6 cellular contexts compared by ENCODE assay signal in genomic region chr14:69784942-69785341, GRCh38. TPM values are rescaled to one million over a fixed set of nuclear protein-coding genes. Genes with fewer than 3 reads are reported as not detected.
"Had no signal": no experiment of that assay in that cellular context is flagged by ENCODE, and none has a peak within 500 bp of the region (broad histone marks: within the 10 kb centered on the region; RNA-seq: fewer than 3 reads in every experiment).

No MANE protein-coding gene starts in this region.

- DNase-seq: GM23248, GOT3, H9, HCEC 1CT had no signal

- H3K27ac Mint-ChIP-seq: H9, IgD-negative memory B cell had no signal

- H3K9me3 Mint-ChIP-seq: H9, IgD-negative memory B cell had no signal

- H3K27ac ChIP-seq: GM23248 had no signal

- H2AFZ ChIP-seq: GM23248 had no signal

- H3K4me1 Mint-ChIP-seq: H9 had no signal

- H3K4me3 ChIP-seq: GM23248 had no signal

- H3K27me3 Mint-ChIP-seq: IgD-negative memory B cell had no signal

- H3K4me3 Mint-ChIP-seq: H9, IgD-negative memory B cell had no signal

- H3K9ac ChIP-seq: GM23248 had no signal

- H3K36me3 Mint-ChIP-seq: IgD-negative memory B cell had no signal

RNA-seq across cellular contexts. Expression of gene SLC10A1, which starts 12.1 kb away (rescaled TPM):
- total RNA-seq: GM23248, H9, HT-29 had no signal
- polyA plus RNA-seq: GM23248, IgD-negative memory B cell had no signal
